18 cellular contexts compared by ENCODE assay signal in genomic region chr7:104929921-104930320, GRCh38.
DNase-seq lines count a peak whose midpoint lies in the region; TF ChIP-seq lines count a peak whose summit lies in the region.
"Had no signal": no experiment of that assay in that cellular context is flagged by ENCODE, and none has a peak within 500 bp of the region (broad histone marks: within the 10 kb centered on the region; RNA-seq: fewer than 3 reads in every experiment).

No MANE protein-coding gene starts in this region.

- no peaks in the 10 kb centered on the region for H3K9me3 ChIP-seq in cardiac muscle cell (ENCODE audit: low read depth)
- no peaks in the 10 kb centered on the region for H3K9me3 ChIP-seq in esophagus (ENCODE audit: control insufficient read depth in 2 of 2, insufficient read depth in 1 of 2, low read depth in 1 of 2, low read length in 1 of 2)
- H3K9me3 ChIP-seq in vagina: no peaks in the 10 kb centered on the region
- H3K9me3 ChIP-seq in MG63: no peaks in the 10 kb centered on the region
- H3K9me3 ChIP-seq: HAP-1 had no signal

- H3K4me1 Mint-ChIP-seq in nephron progenitor cell: peaks cover 85% of the 10 kb centered on the region

- TF ChIP-seq POLR2A in vagina (IDR thresholded peaks at IDR 0.05): no peak

- H3K4me1 ChIP-seq in cardiac muscle cell (ENCODE audit: low read depth) (peaks cover 15% of the 10 kb centered on the region), esophagus (ENCODE audit: control insufficient read depth in 2 of 2, insufficient read depth in 2 of 2, low read length in 1 of 2) (peaks cover 0 to 3% of the 10 kb centered on the region in 2 donors), vagina (peaks cover 19% of the 10 kb centered on the region)
- H3K4me1 ChIP-seq: HAP-1 had no signal

- DNase-seq in cardiac muscle cell (ENCODE audit: low read depth in 1 of 2, low spot score in 1 of 2) (no peak), cardiac septum (ENCODE audit: low spot score) (no peak), nephron progenitor cell (no peak), vagina (ENCODE audit: extremely low spot score in 2 of 2) (no peak), DMS114 treated with DMSO at 0.1 percent for 48 hours (lab: John Stamatoyannopoulos, UW; ENCODE audit: unreplicated experiment) (no peak), MG63 (no peak)
- DNase-seq in activated CD4-positive, alpha-beta T cell treated with anti-CD3 and anti-CD28 coated beads, Interleukin-2, amount 50 U/mL, for 48 hours: no peak
- DNase-seq: 8988T; Calu3; CD4-positive, alpha-beta memory T cell; DMS79 treated with DMSO at 0.1 percent for 48 hours; MM.1S; NCI-H1105; NCI-H1694 treated with DMSO at 0.1 percent for 48 hours; NCI-H526 treated with DMSO at 0.1 percent for 48 hours; NK-92 treated with Interleukin-12 subunit alpha and Interleukin-12 subunit beta, amount 100 ng/mL, for 24 hours had no signal

- H3K27me3 Mint-ChIP-seq in nephron progenitor cell (ENCODE audit: low read depth, poor library complexity): no peaks in the 10 kb centered on the region
- H3K27me3 Mint-ChIP-seq: CD4-positive, alpha-beta memory T cell had no signal

- no peaks in the 10 kb centered on the region for H3K9me3 Mint-ChIP-seq in nephron progenitor cell

- 51 to 79% methylated on average over 1 of the region's 1 CpG for WGBS in esophagus, 2 donors

- TF ChIP-seq CTCF in cardiac muscle cell (IDR thresholded peaks at IDR 0.05; ENCODE audit: low read depth, low read length): no peak
- TF ChIP-seq CTCF in nephron progenitor cell (IDR thresholded peaks at IDR 0.05): no peak
- TF ChIP-seq CTCF in vagina (IDR thresholded peaks at IDR 0.05): no peak

- H3K36me3 Mint-ChIP-seq in nephron progenitor cell (ENCODE audit: low read depth): no peaks in the 10 kb centered on the region
- H3K36me3 Mint-ChIP-seq: CD4-positive, alpha-beta memory T cell had no signal

- H3K27ac ChIP-seq in cardiac muscle cell (peak overlapping the region; percentile 24), esophagus (ENCODE audit: low read depth in 2 of 2, low read length in 1 of 2) (peak overlapping the region; percentile 11 to 47), vagina (peak overlapping the region; percentile 27)

- H3K4me3 ChIP-seq in cardiac muscle cell (no peak overlapping the region), esophagus (ENCODE audit: low read depth in 1 of 2, low read length in 2 of 2) (no peak overlapping the region), vagina (no peak overlapping the region), MG63 (no peak overlapping the region)
- H3K4me3 ChIP-seq: HAP-1 had no signal

- intact Hi-C loops in cardiac septum (cut with DNase I) (no loop called here), vagina (cut with DNase I) (no loop called here)

- H3K27me3 ChIP-seq in cardiac muscle cell (no peaks in the 10 kb centered on the region), esophagus (ENCODE audit: control insufficient read depth in 1 of 2, insufficient read depth in 2 of 2, low read length in 2 of 2) (no peaks in the 10 kb centered on the region), vagina (no peaks in the 10 kb centered on the region), MG63 (no peaks in the 10 kb centered on the region)

- no peak overlapping the region for H3K4me3 Mint-ChIP-seq in nephron progenitor cell
- H3K4me3 Mint-ChIP-seq: CD4-positive, alpha-beta memory T cell had no signal

- peak overlapping the region; percentile 75 for H3K27ac Mint-ChIP-seq in nephron progenitor cell

- H3K36me3 ChIP-seq in cardiac muscle cell: no peaks in the 10 kb centered on the region
- H3K36me3 ChIP-seq in esophagus (ENCODE audit: control insufficient read depth in 2 of 2, insufficient read depth in 2 of 2, low read length in 1 of 2): no peaks in the 10 kb centered on the region
- H3K36me3 ChIP-seq in vagina: no peaks in the 10 kb centered on the region
- H3K36me3 ChIP-seq in MG63: no peaks in the 10 kb centered on the region
- H3K36me3 ChIP-seq: HAP-1 had no signal
